Comparison of ENCODE assay signal across 22 cellular contexts in genomic region chr9:131595771-131596743, GRCh38. TPM values are rescaled to one million over a fixed set of nuclear protein-coding genes. Genes with fewer than 3 reads are reported as not detected.
A peak's percentile ranks its signal among the peaks of the same experiment; 100 is the strongest.
DNase-seq lines count a peak whose midpoint lies in the region; ATAC-seq and TF ChIP-seq lines count a peak whose summit lies in the region.
"Had no signal": no experiment of that assay in that cellular context is flagged by ENCODE, and none has a peak within 500 bp of the region (broad histone marks: within the 10 kb centered on the region; RNA-seq: fewer than 3 reads in every experiment).

No MANE protein-coding gene starts in this region.

- H3K36me3 ChIP-seq in BLaER1 (peaks cover 78% of the 10 kb centered on the region), osteoblast (ENCODE audit: insufficient read depth, low read length) (peaks cover 26% of the 10 kb centered on the region)

- no peak overlapping the region for H3K9ac ChIP-seq in BLaER1

- peaks cover 58% of the 10 kb centered on the region for H3K4me1 ChIP-seq in BLaER1
- no peaks in the 10 kb centered on the region for H3K4me1 ChIP-seq in osteoblast (ENCODE audit: insufficient read depth, low read length)
- H3K4me1 ChIP-seq: vagina had no signal

- peak; percentile 74 for DNase-seq in Caki2 (ENCODE audit: low read depth)
- peak; percentile 28 for DNase-seq in astrocyte of the hippocampus (ENCODE audit: low read depth, low spot score)
- DNase-seq in osteoblast (ENCODE audit: insufficient read length, low spot score, missing footprints): peak; percentile 49
- DNase-seq in SK-N-DZ (ENCODE audit: low spot score): no peak
- no peak for DNase-seq in activated T-helper 1 cell treated with anti-CD3 and anti-CD28 coated beads, Interleukin-12 subunit alpha, Interleukin-12 subunit beta, Interleukin-2, Interleukin-4 antibody, amounts not matched to agents 30 ng/mL and 10 ng/mL and 1 ng/mL, durations not matched to agents 14 hours and 24 hours and 36 hours (ENCODE audit: low spot score)
- DNase-seq: Calu3, head of caudate nucleus, left colon, mesendoderm, MV-4-11, NCI-H1694 treated with DMSO at 0.1 percent for 48 hours, NCI-H226, NCI-H774, OCI-M1, SIG-M5 had no signal

- H3K9me3 Mint-ChIP-seq in activated T-helper 1 cell treated with anti-CD3 and anti-CD28 coated beads, Interleukin-12 subunit alpha, Interleukin-12 subunit beta, Interleukin-2, Interleukin-4 antibody, amounts not matched to agents 30 ng/mL and 10 ng/mL and 1 ng/mL, durations not matched to agents 14 hours and 24 hours and 36 hours: no peaks in the 10 kb centered on the region

- no peak overlapping the region for H3K27ac Mint-ChIP-seq in activated T-helper 1 cell treated with anti-CD3 and anti-CD28 coated beads, Interleukin-12 subunit alpha, Interleukin-12 subunit beta, Interleukin-2, Interleukin-4 antibody, amounts not matched to agents 30 ng/mL and 10 ng/mL and 1 ng/mL, durations not matched to agents 14 hours and 24 hours and 36 hours

- no peaks in the 10 kb centered on the region for H3K79me2 ChIP-seq in osteoblast (ENCODE audit: insufficient read depth, low read length)

- H3K27ac ChIP-seq in BLaER1 (no peak overlapping the region), osteoblast (ENCODE audit: low read depth, low read length) (no peak overlapping the region)
- H3K27ac ChIP-seq: vagina had no signal

- H3K27me3 Mint-ChIP-seq in activated T-helper 1 cell treated with anti-CD3 and anti-CD28 coated beads, Interleukin-12 subunit alpha, Interleukin-12 subunit beta, Interleukin-2, Interleukin-4 antibody, amounts not matched to agents 30 ng/mL and 10 ng/mL and 1 ng/mL, durations not matched to agents 14 hours and 24 hours and 36 hours (ENCODE audit: insufficient read depth): no peaks in the 10 kb centered on the region

- in situ Hi-C loops in Caki2 (cut with HindIII; ENCODE audit: low pct_unique_long_range_greater_than_20kb, low sequenced_read_pairs): no loop called here

- peaks cover 35% of the 10 kb centered on the region for H3K36me3 Mint-ChIP-seq in activated T-helper 1 cell treated with anti-CD3 and anti-CD28 coated beads, Interleukin-12 subunit alpha, Interleukin-12 subunit beta, Interleukin-2, Interleukin-4 antibody, amounts not matched to agents 30 ng/mL and 10 ng/mL and 1 ng/mL, durations not matched to agents 14 hours and 24 hours and 36 hours (ENCODE audit: low read depth)

- no peak overlapping the region for H3K4me3 ChIP-seq in BLaER1
- no peak overlapping the region for H3K4me3 ChIP-seq in osteoblast (ENCODE audit: insufficient read depth, low read length)
- H3K4me3 ChIP-seq: vagina had no signal

- H2AFZ ChIP-seq in osteoblast (ENCODE audit: low read length): no peak overlapping the region

- peak overlapping the region; percentile 73; the same call in 1 of the 2 replicates for H3K4me2 ChIP-seq in BLaER1
- no peak overlapping the region for H3K4me2 ChIP-seq in osteoblast (ENCODE audit: insufficient read depth, low read length)

- ATAC-seq in GM18907 (IDR thresholded peaks at IDR 0.05; ENCODE audit: unreplicated experiment): no peak
- ATAC-seq: left colon had no signal

- no peak overlapping the region for H3K4me3 Mint-ChIP-seq in activated T-helper 1 cell treated with anti-CD3 and anti-CD28 coated beads, Interleukin-12 subunit alpha, Interleukin-12 subunit beta, Interleukin-2, Interleukin-4 antibody, amounts not matched to agents 30 ng/mL and 10 ng/mL and 1 ng/mL, durations not matched to agents 14 hours and 24 hours and 36 hours

- H3K9me3 ChIP-seq in BLaER1 (no peaks in the 10 kb centered on the region), osteoblast (ENCODE audit: low read depth, low read length) (no peaks in the 10 kb centered on the region)
- H3K9me3 ChIP-seq: vagina had no signal

- peaks cover 85% of the 10 kb centered on the region for H4K20me1 ChIP-seq in BLaER1
- no peaks in the 10 kb centered on the region for H4K20me1 ChIP-seq in osteoblast (ENCODE audit: insufficient read depth, low read length)

- intact Hi-C loops in activated T-helper 1 cell treated with anti-CD3 and anti-CD28 coated beads, Interleukin-12 subunit alpha, Interleukin-12 subunit beta, Interleukin-2, Interleukin-4 antibody, amounts not matched to agents 30 ng/mL and 10 ng/mL and 1 ng/mL, durations not matched to agents 14 hours and 24 hours and 36 hours (cut with micrococcal nuclease): no loop called here

- H3K27me3 ChIP-seq in BLaER1 (no peaks in the 10 kb centered on the region), osteoblast (ENCODE audit: insufficient read depth, low read length) (no peaks in the 10 kb centered on the region)
- H3K27me3 ChIP-seq: vagina had no signal

- H3K4me1 Mint-ChIP-seq in activated T-helper 1 cell treated with anti-CD3 and anti-CD28 coated beads, Interleukin-12 subunit alpha, Interleukin-12 subunit beta, Interleukin-2, Interleukin-4 antibody, amounts not matched to agents 30 ng/mL and 10 ng/mL and 1 ng/mL, durations not matched to agents 14 hours and 24 hours and 36 hours (ENCODE audit: low read depth): peaks cover 11% of the 10 kb centered on the region

- no peak for TF ChIP-seq CTCF in osteoblast (IDR thresholded peaks at IDR 0.05; ENCODE audit: extremely low read depth, low read depth, low read length)

RNA-seq across cellular contexts. Expression of gene PRRT1B, which starts 50.7 kb away (rescaled TPM):
- not detected in 2 replicates for total RNA-seq in Caki2 (2014; rRNA removed; shearing (Covaris generic); ENCODE audit: low replicate concordance)
- total RNA-seq in osteoblast: not detected in 2 replicates
- not detected in 2 replicates for polyA plus RNA-seq in SK-N-DZ (2014; cell fraction: cytosol; rRNA removed)
- polyA plus RNA-seq in SK-N-DZ (2014; cell fraction: nucleus; rRNA removed): not detected in 2 replicates
- not detected in 2 replicates for total RNA-seq in activated T-helper 1 cell treated with anti-CD3 and anti-CD28 coated beads, Interleukin-12 subunit alpha, Interleukin-12 subunit beta, Interleukin-2, Interleukin-4 antibody, amounts not matched to agents 30 ng/mL and 10 ng/mL and 1 ng/mL, durations not matched to agents 14 hours and 24 hours and 36 hours
- total RNA-seq: activated CD8-positive, alpha-beta memory T cell treated with anti-CD3 and anti-CD28 coated beads for 36 hours; Calu3; HT1080; omental fat pad; temporal lobe; vagina had no signal

Comparison
In these comparisons a context has a peak if more than half of its experiments do, and no peak if none do; other contexts are left out.
1. DNase-seq: peak in Caki2 (single experiment), astrocyte of the hippocampus (single experiment) and osteoblast (single experiment); none in SK-N-DZ (single experiment) and activated T-helper 1 cell treated with anti-CD3 and anti-CD28 coated beads, Interleukin-12 subunit alpha, Interleukin-12 subunit beta, Interleukin-2, Interleukin-4 antibody, amounts not matched to agents 30 ng/mL and 10 ng/mL and 1 ng/mL, durations not matched to agents 14 hours and 24 hours and 36 hours (single experiment).